In the genomic region with DNA sequence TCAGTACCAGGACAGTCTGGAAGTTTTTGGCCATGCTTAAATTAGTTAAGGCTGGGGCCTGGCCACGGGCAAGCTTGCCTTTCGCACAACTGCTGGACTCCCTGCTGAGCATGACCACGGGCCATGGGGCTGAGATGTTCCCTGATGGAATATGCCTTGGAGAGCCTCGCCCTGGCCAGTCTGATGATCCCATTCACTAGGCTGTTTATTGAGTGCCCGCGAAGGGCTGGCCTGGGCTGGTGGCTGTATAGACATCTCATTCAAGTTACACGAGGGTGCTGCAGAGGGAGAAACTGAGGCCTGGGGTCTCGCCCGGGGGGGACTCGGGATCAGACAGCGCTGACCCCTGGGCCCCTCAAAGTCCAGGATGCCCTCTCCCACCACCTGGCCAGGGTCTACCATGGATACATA, we compare ENCODE assay signal across 21 cellular contexts. TPM values are rescaled to one million over a fixed set of nuclear protein-coding genes. Genes with fewer than 3 reads are reported as not detected.
DNase-seq lines count a peak whose midpoint lies in the region; ATAC-seq and TF ChIP-seq lines count a peak whose summit lies in the region.
"Had no signal": no experiment of that assay in that cellular context is flagged by ENCODE, and none has a peak within 500 bp of the region (broad histone marks: within the 10 kb centered on the region; RNA-seq: fewer than 3 reads in every experiment).

No MANE protein-coding gene starts in this region.

- intact Hi-C loops in right cardiac atrium (cut with DNase I) (loop anchor here in 1 of 4 donors (10.0 kb wide), 1 partner anchor 144 kb away; no protein-coding TSS in a partner anchor), ovary (cut with DNase I) (no loop called here)
- intact Hi-C loops in activated T-helper 2 cell treated with anti-CD3 and anti-CD28 coated beads, Interferon-gamma antibody, Interleukin-2, Interleukin-4, amounts not matched to agents 10 μg/mL and 5 μg/mL and 100 μg/mL, durations not matched to agents 14 hours and 24 hours and 36 hours (cut with micrococcal nuclease): no loop called here

- peak overlapping the region; percentile 3 to 100 (median 99); a peak in 19 of 22 replicates for H3K4me2 ChIP-seq in BLaER1 treated with 17β-estradiol and CSF1 and Interleukin-3, amounts not matched to agents 10 nM and 100 nM

- DNase-seq in right cardiac atrium: peak; percentile 13 to 40 (median 36)
- DNase-seq in ovary: peak in 4 of 5 donors; percentile 7 to 32 (median 15)
- no peak for DNase-seq in C1 segment of cervical spinal cord (lab: John Stamatoyannopoulos, UW)
- DNase-seq in activated CD4-positive, CD25-positive, alpha-beta regulatory T cell (lab: John Stamatoyannopoulos, UW): no peak
- DNase-seq in activated T-helper 2 cell treated with anti-CD3 and anti-CD28 coated beads, Interferon-gamma antibody, Interleukin-2, Interleukin-4, amounts not matched to agents 10 μg/mL and 5 μg/mL and 100 μg/mL, durations not matched to agents 14 hours and 24 hours and 36 hours (ENCODE audit: low spot score): no peak
- no peak for DNase-seq in effector memory CD8-positive, alpha-beta T cell
- DNase-seq: activated CD4-positive, alpha-beta T cell treated with anti-CD3 and anti-CD28 coated beads, Interleukin-2, amount 50 U/mL, for 4 hours; activated CD8-positive, alpha-beta memory T cell treated with anti-CD3 and anti-CD28 coated beads, Interleukin-2, amount 50 U/mL, for 4 hours; activated effector memory CD4-positive, alpha-beta T cell treated with Interleukin-2 at 50 U/mL for 16 hours; H9; head of caudate nucleus; stimulated activated CD4-positive, alpha-beta T cell treated with anti-CD3 and anti-CD28 coated beads, Interleukin-15, amount 100 ng/mL, for 24 hours; WERI-Rb-1 had no signal

- no peak overlapping the region for H3K4me3 ChIP-seq in BLaER1 treated with 17β-estradiol and CSF1 and Interleukin-3, amounts not matched to agents 10 nM and 100 nM
- H3K4me3 ChIP-seq in right cardiac atrium (ENCODE audit: low read length): no peak overlapping the region
- H3K4me3 ChIP-seq in ovary: no peak overlapping the region
- H3K4me3 ChIP-seq: breast epithelium, upper lobe of left lung had no signal

- no peaks in the 10 kb centered on the region for H3K4me1 Mint-ChIP-seq in activated T-helper 17 cell treated with anti-CD3 and anti-CD28 coated beads, Interleukin-2, amount 50 U/mL, for 72 hours
- H3K4me1 Mint-ChIP-seq in activated T-helper 2 cell treated with anti-CD3 and anti-CD28 coated beads, Interferon-gamma antibody, Interleukin-2, Interleukin-4, amounts not matched to agents 10 μg/mL and 5 μg/mL and 100 μg/mL, durations not matched to agents 14 hours and 24 hours and 36 hours (ENCODE audit: low read depth): no peaks in the 10 kb centered on the region
- peaks cover 0 to 5% of the 10 kb centered on the region in 2 donors for H3K4me1 Mint-ChIP-seq in effector memory CD8-positive, alpha-beta T cell (ENCODE audit: low read depth in 2 of 2)

- H3K4me3 Mint-ChIP-seq in activated T-helper 17 cell treated with anti-CD3 and anti-CD28 coated beads, Interleukin-2, amount 50 U/mL, for 72 hours: no peak overlapping the region
- no peak overlapping the region for H3K4me3 Mint-ChIP-seq in activated T-helper 2 cell treated with anti-CD3 and anti-CD28 coated beads, Interferon-gamma antibody, Interleukin-2, Interleukin-4, amounts not matched to agents 10 μg/mL and 5 μg/mL and 100 μg/mL, durations not matched to agents 14 hours and 24 hours and 36 hours (ENCODE audit: low read depth)
- no peak overlapping the region for H3K4me3 Mint-ChIP-seq in effector memory CD8-positive, alpha-beta T cell
- H3K4me3 Mint-ChIP-seq: dendritic cell treated with granulocyte-macrophage colony-stimulating factor and Interleukin-4, amounts not matched to agents 40 ng/mL and 50 ng/mL, for 4 days; H9; T-helper 2 cell treated with Interferon-gamma antibody and Interleukin-4, amounts not matched to agents 5 μg/mL and 100 μg/mL, for 36 hours had no signal

- peaks cover 0 to 3% (median under 1%) of the 10 kb centered on the region in 11 experiments; a peak in 10 of 22 replicates for H3K9me3 ChIP-seq in BLaER1 treated with 17β-estradiol and CSF1 and Interleukin-3, amounts not matched to agents 10 nM and 100 nM (replicated peaks in 1 of 11)
- H3K9me3 ChIP-seq in right cardiac atrium (ENCODE audit: control insufficient read depth, low read length): no peaks in the 10 kb centered on the region
- no peaks in the 10 kb centered on the region for H3K9me3 ChIP-seq in ovary
- H3K9me3 ChIP-seq: breast epithelium, neutrophil, upper lobe of left lung had no signal

- no peak for ATAC-seq in activated T-helper 17 cell treated with anti-CD3 and anti-CD28 coated beads, Interleukin-2, amount 50 U/mL, for 72 hours (replicated peaks)
- no peak for ATAC-seq in right cardiac atrium
- no peak for ATAC-seq in effector memory CD8-positive, alpha-beta T cell (replicated peaks)

- H3K27me3 ChIP-seq in BLaER1 treated with 17β-estradiol and CSF1 and Interleukin-3, amounts not matched to agents 10 nM and 100 nM: peaks cover 0 to 8% (median 0%) of the 10 kb centered on the region in 11 experiments; a peak in 3 of 22 replicates
- no peaks in the 10 kb centered on the region for H3K27me3 ChIP-seq in right cardiac atrium (ENCODE audit: control insufficient read depth, insufficient read depth)
- H3K27me3 ChIP-seq in ovary: no peaks in the 10 kb centered on the region
- H3K27me3 ChIP-seq: breast epithelium, upper lobe of left lung had no signal

- 0 out of 22 replicates have a peak overlapping the region, but pooled peaks of 1 of the 11 experiments have one; percentile 9 for H3K9ac ChIP-seq in BLaER1 treated with 17β-estradiol and CSF1 and Interleukin-3, amounts not matched to agents 10 nM and 100 nM

- H3K4me1 ChIP-seq in BLaER1 treated with 17β-estradiol and CSF1 and Interleukin-3, amounts not matched to agents 10 nM and 100 nM: peaks cover 36 to 91% (median 76%) of the 10 kb centered on the region in 10 experiments
- H3K4me1 ChIP-seq in right cardiac atrium (ENCODE audit: control insufficient read depth, insufficient read depth, low read length) (peaks cover 9% of the 10 kb centered on the region), ovary (ENCODE audit: insufficient read depth) (peaks cover 8% of the 10 kb centered on the region)
- H3K4me1 ChIP-seq: breast epithelium had no signal

- no peak for TF ChIP-seq POLR2A in ovary (IDR thresholded peaks at IDR 0.05)

- WGBS in right cardiac atrium: 92% methylated on average over 11 of the region's 11 CpGs
- 88 to 90% (median 88%) methylated on average over 11 of the region's 11 CpGs for WGBS in ovary, 3 donors

- TF ChIP-seq CTCF in ovary (IDR thresholded peaks at IDR 0.05): no peak

- no peaks in the 10 kb centered on the region for H3K36me3 Mint-ChIP-seq in activated T-helper 17 cell treated with anti-CD3 and anti-CD28 coated beads, Interleukin-2, amount 50 U/mL, for 72 hours (ENCODE audit: low read depth)
- no peaks in the 10 kb centered on the region for H3K36me3 Mint-ChIP-seq in activated T-helper 2 cell treated with anti-CD3 and anti-CD28 coated beads, Interferon-gamma antibody, Interleukin-2, Interleukin-4, amounts not matched to agents 10 μg/mL and 5 μg/mL and 100 μg/mL, durations not matched to agents 14 hours and 24 hours and 36 hours (ENCODE audit: low read depth)
- H3K36me3 Mint-ChIP-seq in effector memory CD8-positive, alpha-beta T cell (ENCODE audit: insufficient read depth): peaks cover 8% of the 10 kb centered on the region

- no peaks in the 10 kb centered on the region for H3K36me3 ChIP-seq in BLaER1 treated with 17β-estradiol and CSF1 and Interleukin-3, amounts not matched to agents 10 nM and 100 nM
- H3K36me3 ChIP-seq in ovary: no peaks in the 10 kb centered on the region
- H3K36me3 ChIP-seq: breast epithelium, neutrophil, upper lobe of left lung, WERI-Rb-1 had no signal

- no peaks in the 10 kb centered on the region for H3K9me3 Mint-ChIP-seq in activated T-helper 17 cell treated with anti-CD3 and anti-CD28 coated beads, Interleukin-2, amount 50 U/mL, for 72 hours
- no peaks in the 10 kb centered on the region for H3K9me3 Mint-ChIP-seq in activated T-helper 2 cell treated with anti-CD3 and anti-CD28 coated beads, Interferon-gamma antibody, Interleukin-2, Interleukin-4, amounts not matched to agents 10 μg/mL and 5 μg/mL and 100 μg/mL, durations not matched to agents 14 hours and 24 hours and 36 hours
- H3K9me3 Mint-ChIP-seq in effector memory CD8-positive, alpha-beta T cell: peaks cover 0 to 3% of the 10 kb centered on the region in 2 donors
- H3K9me3 Mint-ChIP-seq: dendritic cell treated with granulocyte-macrophage colony-stimulating factor and Interleukin-4, amounts not matched to agents 40 ng/mL and 50 ng/mL, for 4 days; H9; T-helper 2 cell treated with Interferon-gamma antibody and Interleukin-4, amounts not matched to agents 5 μg/mL and 100 μg/mL, for 36 hours had no signal

- TF ChIP-seq EP300 in ovary (IDR thresholded peaks at IDR 0.05): no peak

- peaks cover 3% of the 10 kb centered on the region for H3K27me3 Mint-ChIP-seq in activated T-helper 17 cell treated with anti-CD3 and anti-CD28 coated beads, Interleukin-2, amount 50 U/mL, for 72 hours
- H3K27me3 Mint-ChIP-seq in activated T-helper 2 cell treated with anti-CD3 and anti-CD28 coated beads, Interferon-gamma antibody, Interleukin-2, Interleukin-4, amounts not matched to agents 10 μg/mL and 5 μg/mL and 100 μg/mL, durations not matched to agents 14 hours and 24 hours and 36 hours (ENCODE audit: low read depth): peaks cover 9% of the 10 kb centered on the region
- peaks cover 3 to 5% of the 10 kb centered on the region in 2 donors for H3K27me3 Mint-ChIP-seq in effector memory CD8-positive, alpha-beta T cell

- peak overlapping the region; percentile 41 for H3K27ac Mint-ChIP-seq in activated T-helper 17 cell treated with anti-CD3 and anti-CD28 coated beads, Interleukin-2, amount 50 U/mL, for 72 hours
- H3K27ac Mint-ChIP-seq in activated T-helper 2 cell treated with anti-CD3 and anti-CD28 coated beads, Interferon-gamma antibody, Interleukin-2, Interleukin-4, amounts not matched to agents 10 μg/mL and 5 μg/mL and 100 μg/mL, durations not matched to agents 14 hours and 24 hours and 36 hours: no peak overlapping the region
- no peak overlapping the region for H3K27ac Mint-ChIP-seq in effector memory CD8-positive, alpha-beta T cell
- H3K27ac Mint-ChIP-seq: dendritic cell treated with granulocyte-macrophage colony-stimulating factor and Interleukin-4, amounts not matched to agents 40 ng/mL and 50 ng/mL, for 4 days; H9; T-helper 2 cell treated with Interferon-gamma antibody and Interleukin-4, amounts not matched to agents 5 μg/mL and 100 μg/mL, for 36 hours had no signal

- H3K27ac ChIP-seq in BLaER1 treated with 17β-estradiol and CSF1 and Interleukin-3, amounts not matched to agents 10 nM and 100 nM: 0 out of 22 replicates have a peak overlapping the region, but pooled peaks of 1 of the 11 experiments have one; percentile 97
- H3K27ac ChIP-seq in right cardiac atrium (ENCODE audit: low read length) (no peak overlapping the region), ovary (no peak overlapping the region)
- H3K27ac ChIP-seq: breast epithelium, C4-2B, neutrophil, upper lobe of left lung, WERI-Rb-1 had no signal

- H4K20me1 ChIP-seq in BLaER1 treated with 17β-estradiol and CSF1 and Interleukin-3, amounts not matched to agents 10 nM and 100 nM: peaks cover 0 to 17% (median 0%) of the 10 kb centered on the region in 11 experiments; a peak in 1 of 22 replicates

RNA-seq across cellular contexts. Expression of gene RXRA, which starts 7.8 kb away (rescaled TPM):
- total RNA-seq in activated T-helper 17 cell treated with anti-CD3 and anti-CD28 coated beads, Interleukin-2, amount 50 U/mL, for 72 hours: 10 to 100 TPM in 1 of 2 donors, 1 to 10 TPM in 1; 4.2 to 41.6 TPM
- total RNA-seq in right cardiac atrium: 10 to 100 TPM; 48.1 to 72.3 (median 61.7) TPM
- 66.0 TPM for polyA plus RNA-seq in right cardiac atrium
- 10 to 100 TPM; 23.0 to 82.2 (median 71.8) TPM for total RNA-seq in ovary
- polyA plus RNA-seq in ovary: 10 to 100 TPM; 12.4 to 53.2 TPM
- total RNA-seq in activated T-helper 2 cell treated with anti-CD3 and anti-CD28 coated beads, Interferon-gamma antibody, Interleukin-2, Interleukin-4, amounts not matched to agents 10 μg/mL and 5 μg/mL and 100 μg/mL, durations not matched to agents 14 hours and 24 hours and 36 hours: 22.8 and 22.9 TPM in 2 replicates

Comparison
In these comparisons a context has a peak if more than half of its experiments do, and no peak if none do; other contexts are left out.
1. DNase-seq: peak in right cardiac atrium (3 of 3) and ovary (4 of 5); none in C1 segment of cervical spinal cord (0 of 14), activated CD4-positive, CD25-positive, alpha-beta regulatory T cell (0 of 4), activated T-helper 2 cell treated with anti-CD3 and anti-CD28 coated beads, Interferon-gamma antibody, Interleukin-2, Interleukin-4, amounts not matched to agents 10 μg/mL and 5 μg/mL and 100 μg/mL, durations not matched to agents 14 hours and 24 hours and 36 hours (single experiment) and effector memory CD8-positive, alpha-beta T cell (0 of 3).